9 cellular contexts compared by ENCODE assay signal in genomic region chr1:228275435-228276342, GRCh38.
DNase-seq lines count a peak whose midpoint lies in the region; ATAC-seq, FAIRE-seq and TF ChIP-seq lines count a peak whose summit lies in the region.
"Had no signal": no experiment of that assay in that cellular context is flagged by ENCODE, and none has a peak within 500 bp of the region (broad histone marks: within the 10 kb centered on the region; RNA-seq: fewer than 3 reads in every experiment).

No MANE protein-coding gene starts in this region.

- 5% methylated on average over 17 of the region's 73 CpGs; no CpG with 5 or more reads in 1 of the 2 experiments for WGBS in H1 (ENCODE audit: extremely low coverage in 1 of 2, insufficient coverage in 1 of 2, insufficient read length in 1 of 2, insufficient replicate concordance in 2 of 2, low coverage in 1 of 2, low lambda C conversion rate in 2 of 2, missing lambda C conversion rate in 1 of 2), 2 experiments

- H3K27me3 Mint-ChIP-seq in activated CD8-positive, alpha-beta memory T cell treated with anti-CD3 and anti-CD28 coated beads, Interleukin-2, amount 10 ng/mL, durations not matched to agents 7 days and 5 days, result no peaks in the 10 kb centered on the region

- H2AK5ac ChIP-seq in H1 (ENCODE audit: low read depth, low read length), result no peak overlapping the region

- H3K4me3 ChIP-seq in HFF-Myc (replicated peaks; ENCODE audit: low read depth, low read length) (peak overlapping the region; percentile 55), H1 (ENCODE audit: extremely low read depth in 1 of 4, insufficient read depth in 2 of 4, low read depth in 3 of 4, low read length in 4 of 4) (peak overlapping the region; percentile 39 to 71 (median 61))

- no peak overlapping the region for H3K4ac ChIP-seq in H1 (replicated peaks; ENCODE audit: insufficient read length, low read depth, low read length)

- no peak overlapping the region for H2BK20ac ChIP-seq in H1 (ENCODE audit: low read length)

- DNase-seq in DMS 273 (lab: John Stamatoyannopoulos, UW; ENCODE audit: unreplicated experiment) (peak; percentile 88), HFF-Myc (ENCODE audit: extremely low read depth, low read depth) (peak; percentile 59), NCI-H2171 (lab: John Stamatoyannopoulos, UW) (peak; percentile 86), H1 (ENCODE audit: low read depth in 1 of 2, low spot score in 2 of 2) (peak; percentile 73 to 91), medulla oblongata (ENCODE audit: extremely low spot score) (peak; percentile 75), A172 (ENCODE audit: low spot score) (no peak)
- peak; percentile 95 for DNase-seq in activated CD8-positive, alpha-beta memory T cell treated with anti-CD3 and anti-CD28 coated beads, Interleukin-2, amount 10 ng/mL, durations not matched to agents 7 days and 5 days
- peak; percentile 86 to 92 for DNase-seq in stimulated activated CD4-positive, alpha-beta T cell treated with anti-CD3 and anti-CD28 coated beads, Interleukin-4, amount 100 ng/mL, for 4 hours

- H3K4me2 ChIP-seq in H1 (ENCODE audit: insufficient read depth in 1 of 2, low read depth in 2 of 2, low read length in 2 of 2), result peak overlapping the region; percentile 68 to 96

- POLR2A ChIA-PET in H1 (lab: Charles Lee; ENCODE audit: partially characterized antibody), result interaction anchor here (0.8 to 1.4 kb wide), 6 partner anchors 10 to 182 kb away, joined by 3 to 7 read pairs (median 4); a partner anchor contains a TSS

- peak overlapping the region; percentile 93 for H3K18ac ChIP-seq in H1 (ENCODE audit: extremely low read depth, low read length)

- no peak overlapping the region for H3K27ac ChIP-seq in H1 (ENCODE audit: low read depth, low read length)

- peak overlapping the region; percentile 66 for H3K4me3 Mint-ChIP-seq in activated CD8-positive, alpha-beta memory T cell treated with anti-CD3 and anti-CD28 coated beads, Interleukin-2, amount 10 ng/mL, durations not matched to agents 7 days and 5 days

- no peak overlapping the region for H2BK5ac ChIP-seq in H1 (ENCODE audit: low read depth, low read length)

- peaks cover 4% of the 10 kb centered on the region for H3K4me1 Mint-ChIP-seq in activated CD8-positive, alpha-beta memory T cell treated with anti-CD3 and anti-CD28 coated beads, Interleukin-2, amount 10 ng/mL, durations not matched to agents 7 days and 5 days

- CTCF ChIA-PET in activated CD8-positive, alpha-beta memory T cell treated with anti-CD3 and anti-CD28 coated beads, Interleukin-2, amount 10 ng/mL, durations not matched to agents 7 days and 5 days (lab: Charles Lee), result interaction anchor here (0.9 to 1.5 kb wide), 4 partner anchors 18 to 239 kb away, joined by 3 to 10 read pairs (median 5); partner anchors contain the start of gene IBA57
- CTCF ChIA-PET in H1 (lab: Charles Lee; ENCODE audit: partially characterized antibody), result interaction anchor here (0.6 to 1.6 kb wide), 7 partner anchors 8 to 225 kb away, joined by 3 to 5 read pairs (median 4); no protein-coding TSS in a partner anchor

- H3K4me1 ChIP-seq in H1 (replicated peaks in 1 of 4; ENCODE audit: control insufficient read depth in 3 of 4, insufficient read depth in 4 of 4, low read length in 3 of 4), result peaks cover 0 to 7% (median 1%) of the 10 kb centered on the region in 4 experiments; a peak in 4 of 7 replicates

- H4K20me1 ChIP-seq in H1 (replicated peaks in 1 of 2; ENCODE audit: control insufficient read depth in 1 of 2, insufficient read depth in 2 of 2, low read length in 2 of 2), result peaks cover 8 to 17% of the 10 kb centered on the region in 2 experiments

- TF ChIP-seq RAD21 in H1 (IDR thresholded peaks at IDR 0.05 in 1 of 2, conservative IDR thresholded peaks at IDR 0.05 in 1 of 2; ENCODE audit: low read depth in 2 of 2, low read length in 2 of 2), result no peak

- H3K23me2 ChIP-seq in H1 (ENCODE audit: low read depth, low read length), result peaks cover 7% of the 10 kb centered on the region; the same call in 1 of the 2 replicates

- no peak overlapping the region for H2BK15ac ChIP-seq in H1 (ENCODE audit: low read length)

- no peaks in the 10 kb centered on the region for H3K36me3 Mint-ChIP-seq in activated CD8-positive, alpha-beta memory T cell treated with anti-CD3 and anti-CD28 coated beads, Interleukin-2, amount 10 ng/mL, durations not matched to agents 7 days and 5 days

- TF ChIP-seq CTCF in HFF-Myc (IDR thresholded peaks at IDR 0.05; ENCODE audit: low read depth, low read length, missing control alignments), result no peak
- TF ChIP-seq CTCF in H1 (IDR thresholded peaks at IDR 0.05; ENCODE audit: control extremely low read depth in 1 of 3, insufficient read depth in 1 of 3, low read depth in 1 of 3, low read length in 3 of 3), result no peak

- no peak for TF ChIP-seq POLR2A in H1 (IDR thresholded peaks at IDR 0.05; ENCODE audit: control extremely low read depth in 1 of 2, low read depth in 2 of 2, low read length in 2 of 2)

- no peak overlapping the region for H3K14ac ChIP-seq in H1 (ENCODE audit: insufficient read length)

- H2BK12ac ChIP-seq in H1 (ENCODE audit: low read depth, low read length), result no peak overlapping the region

- H3K36me3 ChIP-seq in H1 (ENCODE audit: control insufficient read depth in 2 of 4, insufficient read depth in 4 of 4, low read length in 3 of 4), result peaks cover 4 to 11% (median 8%) of the 10 kb centered on the region in 4 experiments; a peak in 5 of 8 replicates

- no peaks in the 10 kb centered on the region for H3K79me2 ChIP-seq in H1 (ENCODE audit: control insufficient read depth in 1 of 2, insufficient read depth in 2 of 2, low read length in 2 of 2)

- H4K5ac ChIP-seq in H1 (ENCODE audit: insufficient read length, low read depth, low read length), result no peak overlapping the region

- peaks cover 0 to 5% (median 3%) of the 10 kb centered on the region in 4 experiments; a peak in 2 of 7 replicates for H3K27me3 ChIP-seq in H1 (replicated peaks in 1 of 4; ENCODE audit: control insufficient read depth in 3 of 4, extremely low read depth in 1 of 4, insufficient read depth in 3 of 4, low read length in 3 of 4)

- no peaks in the 10 kb centered on the region for H3K9me3 Mint-ChIP-seq in activated CD8-positive, alpha-beta memory T cell treated with anti-CD3 and anti-CD28 coated beads, Interleukin-2, amount 10 ng/mL, durations not matched to agents 7 days and 5 days (ENCODE audit: low read depth)

- H3K27ac Mint-ChIP-seq in activated CD8-positive, alpha-beta memory T cell treated with anti-CD3 and anti-CD28 coated beads, Interleukin-2, amount 10 ng/mL, durations not matched to agents 7 days and 5 days, result peak overlapping the region; percentile 57

- FAIRE-seq in H1 (lab: Jason Lieb, UNC), result no peak
- FAIRE-seq: TTC549 had no signal

- ATAC-seq in activated CD8-positive, alpha-beta memory T cell treated with anti-CD3 and anti-CD28 coated beads, Interleukin-2, amount 10 ng/mL, durations not matched to agents 7 days and 5 days, result peak; percentile 96

- 0 out of 2 replicates have a peak overlapping the region, but pooled peaks have one; percentile 47 for H2AFZ ChIP-seq in H1 (ENCODE audit: low read length)

- no peak overlapping the region for H3K56ac ChIP-seq in H1 (replicated peaks; ENCODE audit: insufficient read length, low read depth, low read length)

- no peaks in the 10 kb centered on the region for H3K9me3 ChIP-seq in H1 (ENCODE audit: insufficient read depth in 2 of 2, low read depth in 1 of 2, low read length in 1 of 2)

- TF ChIP-seq EP300 in H1 (IDR thresholded peaks at IDR 0.05; ENCODE audit: borderline replicate concordance in 1 of 2, low read depth in 2 of 2, low read length in 2 of 2), result peak in 1 of 2 experiments; percentile 80; a peak in 1 of 3 replicates

- no peak overlapping the region for H4K91ac ChIP-seq in H1 (replicated peaks; ENCODE audit: insufficient read length, low read length)

- peak overlapping the region; percentile 45; the same call in 1 of the 2 replicates for H4K8ac ChIP-seq in H1 (ENCODE audit: extremely low read depth, insufficient read depth, low read length)

- H3K79me1 ChIP-seq in H1 (ENCODE audit: low read depth, low read length), result no peaks in the 10 kb centered on the region

- no peak overlapping the region for H2BK120ac ChIP-seq in H1 (replicated peaks; ENCODE audit: low read depth, low read length)

- peak overlapping the region in 2 of 4 experiments; percentile 34 to 50; a peak in 3 of 7 replicates for H3K9ac ChIP-seq in H1 (replicated peaks in 1 of 4; ENCODE audit: extremely low read depth in 1 of 4, low read depth in 3 of 4, low read length in 3 of 4)

- H3K23ac ChIP-seq in H1 (ENCODE audit: insufficient read length), result no peak overlapping the region

TF ChIP-seq in H1, 55 proteins besides CTCF, POLR2A, EP300 and RAD21 (continues in another document):
- no peak for TF ChIP-seq BCL11A (IDR thresholded peaks at IDR 0.05; ENCODE audit: low read depth in 2 of 2, low read length in 2 of 2)
- TF ChIP-seq TBP (IDR thresholded peaks at IDR 0.05; ENCODE audit: low read depth, low read length), result no peak
- no peak for TF ChIP-seq JUN (IDR thresholded peaks at IDR 0.05; ENCODE audit: low read depth, low read length)
- no peak for TF ChIP-seq SP2 (IDR thresholded peaks at IDR 0.05; ENCODE audit: low read length)
- no peak for TF ChIP-seq POU5F1 (IDR thresholded peaks at IDR 0.05; ENCODE audit: low read depth, low read length)
- TF ChIP-seq JUND (IDR thresholded peaks at IDR 0.05; ENCODE audit: low read length), result no peak
- 0 out of 2 replicates have a peak, but pooled peaks have one; percentile 3 for TF ChIP-seq PHF8 (conservative IDR thresholded peaks at IDR 0.05; ENCODE audit: low read depth, low read length)
- TF ChIP-seq ATF3 (IDR thresholded peaks at IDR 0.05; ENCODE audit: insufficient read depth, low read depth, low read length), result no peak
- TF ChIP-seq SIRT6 (IDR thresholded peaks at IDR 0.05; ENCODE audit: low read length), result no peak
- TF ChIP-seq E2F6 (IDR thresholded peaks at IDR 0.05), result no peak; the same call in 1 of the 2 replicates
- no peak for TF ChIP-seq HDAC6 (IDR thresholded peaks at IDR 0.05; ENCODE audit: low read depth, low read length)
- TF ChIP-seq EZH2 (IDR thresholded peaks at IDR 0.05; ENCODE audit: low read depth, low read length, severe bottlenecking), result no peak
- TF ChIP-seq CTBP2 (IDR thresholded peaks at IDR 0.05; ENCODE audit: borderline replicate concordance, insufficient read depth, insufficient read length, low read length), result no peak
- TF ChIP-seq GTF2F1 (IDR thresholded peaks at IDR 0.05; ENCODE audit: borderline replicate concordance, low read depth, low read length), result no peak
